Comparison of ENCODE assay signal across 8 cellular contexts in genomic region chr9:37485389-37486255, GRCh38. TPM values are rescaled to one million over a fixed set of nuclear protein-coding genes. Genes with fewer than 3 reads are reported as not detected.
DNase-seq lines count a peak whose midpoint lies in the region; ATAC-seq and TF ChIP-seq lines count a peak whose summit lies in the region.

Gene POLR1E (plus strand): TSS chr9:37485948. CDS start chr9:37486048, 100 bp downstream.

- TF ChIP-seq CTCF in colonic mucosa (IDR thresholded peaks at IDR 0.05): no peak

- H3K9ac ChIP-seq in BLaER1 (peak within 1 kb of the TSS; percentile 85), colonic mucosa (ENCODE audit: low read depth in 2 of 2, low read length in 2 of 2) (peak within 1 kb of the TSS; percentile 80 to 94)

- DNase-seq in NCI-H526 (lab: John Stamatoyannopoulos, UW): peak; percentile 88 to 98
- DNase-seq in activated CD4-positive, alpha-beta T cell treated with anti-CD3 and anti-CD28 coated beads for 48 hours: peak; percentile 97
- peak; percentile 97 for DNase-seq in colonic mucosa
- peak; percentile 96 to 97 for DNase-seq in left colon
- peak; percentile 96 for DNase-seq in stimulated activated CD4-positive, alpha-beta T cell treated with anti-CD3 and anti-CD28 coated beads, Interleukin-1b, Interleukin-23, amount 100 ng/mL, for 4 hours (ENCODE audit: low read depth in 2 of 2)

- H3K36me3 ChIP-seq in BLaER1: peaks cover 36% of the 10 kb centered on the region
- H3K36me3 ChIP-seq in colonic mucosa: no peaks in the 10 kb centered on the region

- H3K9me3 ChIP-seq in BLaER1 (no peaks in the 10 kb centered on the region), colonic mucosa (no peaks in the 10 kb centered on the region)

- peaks cover 23% of the 10 kb centered on the region; the same call in 1 of the 2 replicates for H4K20me1 ChIP-seq in BLaER1

- H3K4me1 ChIP-seq in BLaER1 (peaks cover 46% of the 10 kb centered on the region), colonic mucosa (peaks cover 9% of the 10 kb centered on the region)

- intact Hi-C loops in colonic mucosa (cut with DNase I): no loop called here
- intact Hi-C loops in left colon (cut with DNase I, micrococcal nuclease): loop anchor here in 1 of 2 donors (10.0 kb wide), 1 partner anchor 89 kb away; the partner anchor contains the start of gene FBXO10

- H3K4me2 ChIP-seq in BLaER1: peak within 1 kb of the TSS; percentile 96

- peak; percentile 98 for ATAC-seq in GM19324 (IDR thresholded peaks at IDR 0.05; ENCODE audit: low FRiP score, unreplicated experiment)
- peak; percentile 97 for ATAC-seq in HG03460 (IDR thresholded peaks at IDR 0.05; ENCODE audit: unreplicated experiment)
- peak; percentile 99 for ATAC-seq in left colon

- H3K4me3 ChIP-seq in BLaER1 (peak within 1 kb of the TSS; percentile 84), colonic mucosa (peak within 1 kb of the TSS; percentile 83)

- H3K27ac ChIP-seq in BLaER1: peak within 1 kb of the TSS; percentile 83
- peak within 1 kb of the TSS; percentile 41 for H3K27ac ChIP-seq in colonic mucosa

- H3K27me3 ChIP-seq in BLaER1: no peaks in the 10 kb centered on the region
- no peaks in the 10 kb centered on the region for H3K27me3 ChIP-seq in colonic mucosa

RNA-seq across cellular contexts. Expression of gene POLR1E, which starts in this region (rescaled TPM):
- 10 to 100 TPM; 10.8 to 19.3 TPM for total RNA-seq in colonic mucosa
- total RNA-seq in left colon: 10 to 100 TPM in 1 of 2 donors, 1 to 10 TPM in 1; 8.5 to 11.4 TPM

Comparison
In these comparisons a context has a peak if more than half of its experiments do, and no peak if none do; other contexts are left out.
1. Peak in every context shown above with its lines: DNase-seq, ATAC-seq, H3K4me3 ChIP-seq and H3K27ac ChIP-seq.